ENCODE assay signal across 20 cellular contexts in genomic region chrY:15592957-15593356, GRCh38.
"Had no signal": no experiment of that assay in that cellular context is flagged by ENCODE, and none has a peak within 500 bp of the region (broad histone marks: within the 10 kb centered on the region; RNA-seq: fewer than 3 reads in every experiment).

No MANE protein-coding gene starts in this region.

- H3K79me2 ChIP-seq: hepatocyte had no signal

- H3K36me3 ChIP-seq: esophagus muscularis mucosa, gastroesophageal sphincter, heart left ventricle, left lung, lower lobe of right lung had no signal

- H3K4me2 ChIP-seq: hepatocyte had no signal

- DNase-seq: dermis blood vessel endothelial cell; dorsolateral prefrontal cortex; effector CD4-positive, alpha-beta T cell; effector memory CD4-positive, alpha-beta T cell; foreskin fibroblast; foreskin melanocyte; heart left ventricle; hypothalamus; immature natural killer cell; left cardiac atrium; left lung; left ventricle myocardium superior; lower lobe of right lung; mesenchymal stem cell; mucosa of descending colon; naive B cell had no signal

- H3K9me3 ChIP-seq: esophagus muscularis mucosa, gastroesophageal sphincter, heart left ventricle, left lung, lower lobe of right lung, mucosa of descending colon had no signal

- H3K27ac ChIP-seq: coronary artery, dorsolateral prefrontal cortex, esophagus muscularis mucosa, gastroesophageal sphincter, heart left ventricle, hepatocyte, left lung, lower lobe of right lung had no signal

- H3K4me1 ChIP-seq: esophagus muscularis mucosa, gastroesophageal sphincter, heart left ventricle, left lung, lower lobe of right lung had no signal

- ATAC-seq: gastroesophageal sphincter, heart left ventricle, left lung, left ventricle myocardium superior, lower lobe of right lung, mucosa of descending colon had no signal

- H3K27me3 ChIP-seq: dorsolateral prefrontal cortex, esophagus muscularis mucosa, gastroesophageal sphincter, heart left ventricle, hepatocyte, left lung had no signal

- H3K4me3 ChIP-seq: coronary artery, dorsolateral prefrontal cortex, esophagus muscularis mucosa, gastroesophageal sphincter, heart left ventricle, hepatocyte, left lung, lower lobe of right lung, mucosa of descending colon had no signal

- H2AFZ ChIP-seq: hepatocyte had no signal
